Comparison of ENCODE assay signal across 1 cellular context in the genomic region with DNA sequence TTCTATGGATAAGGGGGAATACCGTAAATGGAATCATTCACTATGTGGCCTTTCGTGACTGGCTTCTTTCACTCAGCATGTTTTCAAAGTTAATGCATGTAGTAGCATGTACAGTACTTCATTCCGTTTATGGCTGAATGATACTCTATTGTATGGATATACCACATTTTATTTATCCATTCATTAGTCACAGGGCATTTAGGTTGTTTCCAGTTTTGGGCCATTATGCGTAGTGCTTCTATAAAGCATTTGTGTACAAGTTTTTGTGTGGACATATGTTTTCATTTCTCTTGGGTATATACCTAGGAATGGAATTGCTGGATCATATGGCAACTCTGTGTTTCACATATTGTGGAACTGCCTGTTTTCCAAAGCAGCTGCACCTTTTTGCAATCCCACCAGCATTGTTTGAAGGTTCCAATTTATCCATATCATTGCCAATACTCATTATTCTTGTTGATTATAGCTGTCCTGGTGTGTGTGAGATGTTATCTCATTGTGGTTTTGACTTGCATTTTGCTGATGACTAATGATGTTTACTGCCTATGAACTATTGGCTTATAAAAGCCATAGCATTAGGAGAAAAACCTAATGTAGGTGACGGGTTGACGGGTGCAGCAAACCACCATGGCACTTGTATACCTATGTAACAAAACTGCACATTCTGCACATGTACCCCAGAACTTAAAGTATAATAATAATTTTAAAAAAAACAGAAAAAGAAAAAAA.
A peak's percentile ranks its signal among the peaks of the same experiment; 100 is the strongest.
TF ChIP-seq lines count a peak whose summit lies in the region.

No MANE protein-coding gene starts in this region.

TF ChIP-seq in SK-N-SH, 30 proteins besides CTCF, POLR2A, EP300 and RAD21:
- TF ChIP-seq TCF12 (IDR thresholded peaks at IDR 0.05) (peak; percentile 32; the same call in 1 of the 2 replicates), FOSL2 (IDR thresholded peaks at IDR 0.05; ENCODE audit: borderline replicate concordance, low read depth) (no peak), JUND (IDR thresholded peaks at IDR 0.05) (0 out of 2 replicates have a peak, but pooled peaks have one; percentile 16), ELF1 (IDR thresholded peaks at IDR 0.05) (no peak), EZH2phosphoT487 (IDR thresholded peaks at IDR 0.05; ENCODE audit: borderline replicate concordance, low read depth) (no peak)
- TF ChIP-seq, protein P1, sequence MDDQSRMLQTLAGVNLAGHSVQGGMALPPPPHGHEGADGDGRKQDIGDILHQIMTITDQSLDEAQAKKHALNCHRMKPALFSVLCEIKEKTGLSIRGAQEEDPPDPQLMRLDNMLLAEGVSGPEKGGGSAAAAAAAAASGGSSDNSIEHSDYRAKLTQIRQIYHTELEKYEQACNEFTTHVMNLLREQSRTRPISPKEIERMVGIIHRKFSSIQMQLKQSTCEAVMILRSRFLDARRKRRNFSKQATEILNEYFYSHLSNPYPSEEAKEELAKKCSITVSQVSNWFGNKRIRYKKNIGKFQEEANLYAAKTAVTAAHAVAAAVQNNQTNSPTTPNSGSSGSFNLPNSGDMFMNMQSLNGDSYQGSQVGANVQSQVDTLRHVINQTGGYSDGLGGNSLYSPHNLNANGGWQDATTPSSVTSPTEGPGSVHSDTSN (IDR thresholded peaks at IDR 0.05): peak; percentile 49; the same call in 1 of the 2 replicates
